ENCODE assay signal across 10 cellular contexts in the genomic region with DNA sequence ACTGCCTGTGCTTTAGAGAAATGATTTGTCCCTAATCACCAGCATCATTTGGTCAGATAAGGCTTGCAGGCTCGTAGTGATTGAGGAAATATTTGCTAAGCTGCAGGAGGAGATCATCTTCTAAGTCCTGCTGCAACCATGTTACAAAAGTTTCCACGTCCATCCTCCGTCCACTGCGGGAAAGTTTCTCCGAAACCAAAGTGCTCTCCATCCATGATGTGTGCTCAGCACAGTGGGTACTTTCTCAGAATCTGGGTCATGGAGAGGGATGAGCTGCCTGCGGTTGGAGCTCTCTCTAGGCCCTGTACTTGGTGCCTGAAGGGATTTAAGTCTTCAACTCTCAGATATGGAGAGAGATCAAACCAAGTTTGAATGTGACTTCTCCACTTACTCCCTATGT. TPM values are rescaled to one million over a fixed set of nuclear protein-coding genes. Genes with fewer than 3 reads are reported as not detected.
A peak's percentile ranks its signal among the peaks of the same experiment; 100 is the strongest.
DNase-seq lines count a peak whose midpoint lies in the region; ATAC-seq, FAIRE-seq and TF ChIP-seq lines count a peak whose summit lies in the region.
"Had no signal": no experiment of that assay in that cellular context is flagged by ENCODE, and none has a peak within 500 bp of the region (broad histone marks: within the 10 kb centered on the region; RNA-seq: fewer than 3 reads in every experiment).

No MANE protein-coding gene starts in this region.

- no peak for TF ChIP-seq EP300 in H1 (IDR thresholded peaks at IDR 0.05; ENCODE audit: borderline replicate concordance in 1 of 2, low read depth in 2 of 2, low read length in 2 of 2)

- CTCF ChIA-PET in T-cell (lab: Charles Lee) = interaction anchor here in 1 of 2 donors (0.6 to 0.7 kb wide), 2 partner anchors 35 to 220 kb away, joined by 3 read pairs; no protein-coding TSS in a partner anchor
- CTCF ChIA-PET in H1 (lab: Charles Lee; ENCODE audit: partially characterized antibody) = interaction anchor here (1.5 to 1.7 kb wide), 2 partner anchors 10 to 220 kb away, joined by 3 read pairs; no protein-coding TSS in a partner anchor

- H2BK20ac ChIP-seq in H1 (ENCODE audit: low read length) = no peak overlapping the region

- H3K27ac ChIP-seq in CD4-positive, CD25-positive, alpha-beta regulatory T cell (ENCODE audit: insufficient read depth, low read length, poor library complexity, severe bottlenecking) = peak overlapping the region; percentile 67
- H3K27ac ChIP-seq in H1 (ENCODE audit: low read depth, low read length) (no peak overlapping the region), prostate gland (peak overlapping the region; percentile 88 to 94), mesendoderm (ENCODE audit: low read depth, low read length) (no peak overlapping the region)
- H3K27ac ChIP-seq: SK-N-MC had no signal

- H3K9me3 Mint-ChIP-seq in CD4-positive, CD25-positive, alpha-beta regulatory T cell = peaks cover 0 to 4% (median 0%) of the 10 kb centered on the region in 7 donors
- H3K9me3 Mint-ChIP-seq in T-cell = no peaks in the 10 kb centered on the region

- H2BK12ac ChIP-seq in H1 (ENCODE audit: low read depth, low read length) = no peak overlapping the region

- no peak overlapping the region for H3K9ac ChIP-seq in H1 (replicated peaks in 1 of 4; ENCODE audit: extremely low read depth in 1 of 4, low read depth in 3 of 4, low read length in 3 of 4)
- H3K9ac ChIP-seq in mesendoderm (ENCODE audit: low read length) = no peak overlapping the region

- H3K79me1 ChIP-seq in H1 (ENCODE audit: low read depth, low read length) (no peaks in the 10 kb centered on the region), mesendoderm (ENCODE audit: low read length) (no peaks in the 10 kb centered on the region)

- H4K91ac ChIP-seq in H1 (replicated peaks; ENCODE audit: insufficient read length, low read length) = no peak overlapping the region

- H3K4me1 ChIP-seq in CD4-positive, CD25-positive, alpha-beta regulatory T cell (ENCODE audit: control insufficient read depth, insufficient read depth, low read length, poor library complexity, severe bottlenecking) = peaks cover 15% of the 10 kb centered on the region
- peaks cover 0 to 8% (median 4%) of the 10 kb centered on the region in 4 experiments; a peak in 5 of 7 replicates for H3K4me1 ChIP-seq in H1 (replicated peaks in 1 of 4; ENCODE audit: control insufficient read depth in 3 of 4, insufficient read depth in 4 of 4, low read length in 3 of 4)
- peaks cover 10% of the 10 kb centered on the region for H3K4me1 ChIP-seq in prostate gland (replicated peaks)
- peaks cover 5% of the 10 kb centered on the region for H3K4me1 ChIP-seq in mesendoderm (ENCODE audit: control insufficient read depth, low read depth, low read length)

- no peak overlapping the region for H3K4me3 ChIP-seq in CD4-positive, CD25-positive, alpha-beta regulatory T cell (ENCODE audit: low read depth, low read length)
- H3K4me3 ChIP-seq in H1 (ENCODE audit: extremely low read depth in 1 of 4, insufficient read depth in 2 of 4, low read depth in 3 of 4, low read length in 4 of 4) (no peak overlapping the region), prostate gland (no peak overlapping the region), mesendoderm (ENCODE audit: low read length) (no peak overlapping the region)
- H3K4me3 ChIP-seq: SK-N-MC had no signal

- WGBS in H1 (ENCODE audit: extremely low coverage in 1 of 2, insufficient coverage in 1 of 2, insufficient read length in 1 of 2, insufficient replicate concordance in 2 of 2, low coverage in 1 of 2, low lambda C conversion rate in 2 of 2, missing lambda C conversion rate in 1 of 2), 2 experiments = 93% methylated on average over 6 of the region's 6 CpGs; no CpG with 5 or more reads in 1 of the 2 experiments
- WGBS in prostate gland = 83% methylated on average over 6 of the region's 6 CpGs
- no CpG with 5 or more reads among the region's 6 CpGs for WGBS in mesendoderm (ENCODE audit: extremely low coverage, insufficient coverage, low lambda C conversion rate)

- no peaks in the 10 kb centered on the region for H3K27me3 ChIP-seq in CD4-positive, CD25-positive, alpha-beta regulatory T cell (ENCODE audit: control insufficient read depth, insufficient read depth, low read length)
- H3K27me3 ChIP-seq in H1 (replicated peaks in 1 of 4; ENCODE audit: control insufficient read depth in 3 of 4, extremely low read depth in 1 of 4, insufficient read depth in 3 of 4, low read length in 3 of 4) (no peaks in the 10 kb centered on the region), prostate gland (replicated peaks; ENCODE audit: insufficient read depth) (no peaks in the 10 kb centered on the region), mesendoderm (ENCODE audit: insufficient read depth, low read length, poor library complexity) (no peaks in the 10 kb centered on the region)

- TF ChIP-seq RAD21 in H1 (IDR thresholded peaks at IDR 0.05 in 1 of 2, conservative IDR thresholded peaks at IDR 0.05 in 1 of 2; ENCODE audit: low read depth in 2 of 2, low read length in 2 of 2) = no peak

- H3K23ac ChIP-seq in H1 (ENCODE audit: insufficient read length) (no peak overlapping the region), mesendoderm (ENCODE audit: low read length) (no peak overlapping the region)

- H3K36me3 Mint-ChIP-seq in CD4-positive, CD25-positive, alpha-beta regulatory T cell = no peaks in the 10 kb centered on the region
- no peaks in the 10 kb centered on the region for H3K36me3 Mint-ChIP-seq in T-cell

- no peaks in the 10 kb centered on the region for H3K27me3 Mint-ChIP-seq in CD4-positive, CD25-positive, alpha-beta regulatory T cell
- H3K27me3 Mint-ChIP-seq in T-cell = peaks cover 0 to 4% of the 10 kb centered on the region in 2 donors

- H3K4me3 Mint-ChIP-seq in CD4-positive, CD25-positive, alpha-beta regulatory T cell = peak overlapping the region in 1 of 4 donors; percentile 66
- no peak overlapping the region for H3K4me3 Mint-ChIP-seq in T-cell

- no peak overlapping the region for H3K14ac ChIP-seq in H1 (ENCODE audit: insufficient read length)

- no peak overlapping the region for H4K8ac ChIP-seq in H1 (ENCODE audit: extremely low read depth, insufficient read depth, low read length)
- H4K8ac ChIP-seq in mesendoderm (ENCODE audit: low read depth, low read length) = no peak overlapping the region

- TF ChIP-seq POLR2A in H1 (IDR thresholded peaks at IDR 0.05; ENCODE audit: control extremely low read depth in 1 of 2, low read depth in 2 of 2, low read length in 2 of 2) (no peak), prostate gland (IDR thresholded peaks at IDR 0.05) (no peak), GM12892 (IDR thresholded peaks at IDR 0.05; ENCODE audit: low read depth, low read length) (no peak)

- no peak overlapping the region for H2BK120ac ChIP-seq in H1 (replicated peaks; ENCODE audit: low read depth, low read length)
- no peak overlapping the region for H2BK120ac ChIP-seq in mesendoderm (ENCODE audit: low read depth, low read length)

- intact Hi-C loops in prostate gland (cut with DNase I) = no loop called here

- H3K79me2 ChIP-seq in H1 (ENCODE audit: control insufficient read depth in 1 of 2, insufficient read depth in 2 of 2, low read length in 2 of 2) (no peaks in the 10 kb centered on the region), mesendoderm (ENCODE audit: control insufficient read depth, insufficient read depth, low read length) (no peaks in the 10 kb centered on the region)

- no peaks in the 10 kb centered on the region for H4K20me1 ChIP-seq in H1 (replicated peaks in 1 of 2; ENCODE audit: control insufficient read depth in 1 of 2, insufficient read depth in 2 of 2, low read length in 2 of 2)

- peak overlapping the region in 2 of 3 donors; percentile 59 to 88 for H3K27ac Mint-ChIP-seq in CD4-positive, CD25-positive, alpha-beta regulatory T cell
- peak overlapping the region; percentile 73 to 91 for H3K27ac Mint-ChIP-seq in T-cell

- H3K56ac ChIP-seq in H1 (replicated peaks; ENCODE audit: insufficient read length, low read depth, low read length) (no peak overlapping the region), mesendoderm (ENCODE audit: low read length) (no peak overlapping the region)

- H2BK15ac ChIP-seq in H1 (ENCODE audit: low read length) = no peak overlapping the region
- no peak overlapping the region for H2BK15ac ChIP-seq in mesendoderm (replicated peaks; ENCODE audit: low read depth)

- POLR2A ChIA-PET in T-cell (lab: Charles Lee) = interaction anchor here in 1 of 2 donors (1.1 kb wide), 1 partner anchor 15 kb away, joined by 3 read pairs; no protein-coding TSS in a partner anchor
- POLR2A ChIA-PET in H1 (lab: Charles Lee; ENCODE audit: partially characterized antibody) = no interaction called here

- H2AK5ac ChIP-seq in H1 (ENCODE audit: low read depth, low read length) (no peak overlapping the region), mesendoderm (ENCODE audit: low read length) (no peak overlapping the region)

- 0 out of 2 replicates have a peak overlapping the region, but pooled peaks have one; percentile 40 for H2AFZ ChIP-seq in H1 (ENCODE audit: low read length)

- H3K9me3 ChIP-seq in CD4-positive, CD25-positive, alpha-beta regulatory T cell (ENCODE audit: control insufficient read depth in 2 of 2, low read length in 2 of 2) = no peaks in the 10 kb centered on the region
- no peaks in the 10 kb centered on the region for H3K9me3 ChIP-seq in H1 (ENCODE audit: insufficient read depth in 2 of 2, low read depth in 1 of 2, low read length in 1 of 2)
- H3K9me3 ChIP-seq in prostate gland = no peaks in the 10 kb centered on the region

- no peak overlapping the region for H3K4me2 ChIP-seq in H1 (ENCODE audit: insufficient read depth in 1 of 2, low read depth in 2 of 2, low read length in 2 of 2)
- H3K4me2 ChIP-seq in mesendoderm (ENCODE audit: low read length) = no peak overlapping the region

- FAIRE-seq in H1 (lab: Jason Lieb, UNC) (no peak), GM12892 (lab: Jason Lieb, UNC) (no peak)

- no peak overlapping the region for H2BK5ac ChIP-seq in H1 (ENCODE audit: low read depth, low read length)
- H2BK5ac ChIP-seq in mesendoderm (ENCODE audit: low read length) = no peak overlapping the region

- no peaks in the 10 kb centered on the region for H3K23me2 ChIP-seq in H1 (ENCODE audit: low read depth, low read length)

- ATAC-seq in CD4-positive, CD25-positive, alpha-beta regulatory T cell (ENCODE audit: low read depth in 2 of 2) = no peak
- no peak for ATAC-seq in T-cell (replicated peaks in 1 of 4)

- no peaks in the 10 kb centered on the region for H3K36me3 ChIP-seq in CD4-positive, CD25-positive, alpha-beta regulatory T cell (ENCODE audit: control insufficient read depth, insufficient read depth, low read length)
- no peaks in the 10 kb centered on the region for H3K36me3 ChIP-seq in H1 (ENCODE audit: control insufficient read depth in 2 of 4, insufficient read depth in 4 of 4, low read length in 3 of 4)
- H3K36me3 ChIP-seq in prostate gland = no peaks in the 10 kb centered on the region
- H3K36me3 ChIP-seq in mesendoderm (ENCODE audit: control insufficient read depth, insufficient read depth, low read length) = no peaks in the 10 kb centered on the region

- H4K5ac ChIP-seq in H1 (ENCODE audit: insufficient read length, low read depth, low read length) (no peak overlapping the region), mesendoderm (ENCODE audit: low read length) (no peak overlapping the region)

- no peak for TF ChIP-seq CTCF in H1 (IDR thresholded peaks at IDR 0.05; ENCODE audit: control extremely low read depth in 1 of 3, insufficient read depth in 1 of 3, low read depth in 1 of 3, low read length in 3 of 3)
- no peak for TF ChIP-seq CTCF in prostate gland (IDR thresholded peaks at IDR 0.05)

- DNase-seq in CD4-positive, CD25-positive, alpha-beta regulatory T cell = no peak
- no peak for DNase-seq in T-cell
- DNase-seq in H1 (ENCODE audit: low read depth in 1 of 2, low spot score in 2 of 2) = no peak
- no peak for DNase-seq in prostate gland (ENCODE audit: low spot score)
- DNase-seq in NCI-H2081 treated with DMSO at 0.1 percent for 48 hours (lab: John Stamatoyannopoulos, UW) = no peak
- DNase-seq in GM12892 (ENCODE audit: insufficient read length) = no peak
- DNase-seq in NCI-H526 treated with DMSO at 0.1 percent for 48 hours (lab: John Stamatoyannopoulos, UW) = no peak
- no peak for DNase-seq in mesendoderm
- DNase-seq: DND-41 had no signal

- peaks cover 11 to 28% (median 16%) of the 10 kb centered on the region in 4 donors for H3K4me1 Mint-ChIP-seq in CD4-positive, CD25-positive, alpha-beta regulatory T cell
- peaks cover 13 to 34% (median 30%) of the 10 kb centered on the region in 3 donors for H3K4me1 Mint-ChIP-seq in T-cell

- H3K4ac ChIP-seq in H1 (replicated peaks; ENCODE audit: insufficient read length, low read depth, low read length) (no peak overlapping the region), mesendoderm (ENCODE audit: low read depth, low read length) (no peak overlapping the region)

- H3K18ac ChIP-seq in H1 (ENCODE audit: extremely low read depth, low read length) (no peak overlapping the region), mesendoderm (ENCODE audit: low read length) (no peak overlapping the region)

RNA-seq across cellular contexts. Expression of a gene that starts 39.3 kb away (rescaled TPM):
- not detected for total RNA-seq in CD4-positive, CD25-positive, alpha-beta regulatory T cell
- not detected for polyA plus RNA-seq in CD4-positive, CD25-positive, alpha-beta regulatory T cell
- total RNA-seq in T-cell (not detected), prostate gland (1 to 10 TPM; 1.4 to 3.8 TPM)
- not detected in 2 replicates for total RNA-seq in H1 (2021; fragmentation: NEBNext Ultra II Directional; extraction: Animal tissue kit (Norgen Biotek cat#: 25700))
- polyA plus RNA-seq in H1 (2011; rRNA removed) = not detected in 2 replicates
- polyA plus RNA-seq in H1 (2011; cell fraction: cytosol; rRNA removed) = not detected
- polyA plus RNA-seq in H1 (2011; cell fraction: nucleus; rRNA removed) = not detected
- not detected in 4 replicates for polyA plus RNA-seq in H1 (2012, experiment 1 of 2)
- polyA plus RNA-seq in H1 (2012, experiment 2 of 2) = not detected
- polyA plus RNA-seq in H1 (2013, experiment 1 of 2) = not detected
- polyA plus RNA-seq in H1 (2013, experiment 2 of 2) = not detected
- polyA minus RNA-seq in H1 (2011; rRNA and poly(A)+ RNA removed) = not detected in 2 replicates
- not detected for polyA minus RNA-seq in H1 (2011; cell fraction: cytosol; rRNA and poly(A)+ RNA removed)
- not detected for polyA minus RNA-seq in H1 (2011; cell fraction: nucleus; rRNA and poly(A)+ RNA removed)
- polyA plus RNA-seq in GM12892 (2012; ENCODE audit: missing spikeins) = not detected
- not detected for polyA plus RNA-seq in mesendoderm (2013, experiment 1 of 2)
- polyA plus RNA-seq in mesendoderm (2013, experiment 2 of 2) = not detected

Comparison
In these comparisons a context has a peak if more than half of its experiments do, and no peak if none do; other contexts are left out.
1. H3K27ac ChIP-seq: peak in CD4-positive, CD25-positive, alpha-beta regulatory T cell (single experiment) and prostate gland (2 of 2); none in H1 (single experiment) and mesendoderm (single experiment).